In the genomic region with DNA sequence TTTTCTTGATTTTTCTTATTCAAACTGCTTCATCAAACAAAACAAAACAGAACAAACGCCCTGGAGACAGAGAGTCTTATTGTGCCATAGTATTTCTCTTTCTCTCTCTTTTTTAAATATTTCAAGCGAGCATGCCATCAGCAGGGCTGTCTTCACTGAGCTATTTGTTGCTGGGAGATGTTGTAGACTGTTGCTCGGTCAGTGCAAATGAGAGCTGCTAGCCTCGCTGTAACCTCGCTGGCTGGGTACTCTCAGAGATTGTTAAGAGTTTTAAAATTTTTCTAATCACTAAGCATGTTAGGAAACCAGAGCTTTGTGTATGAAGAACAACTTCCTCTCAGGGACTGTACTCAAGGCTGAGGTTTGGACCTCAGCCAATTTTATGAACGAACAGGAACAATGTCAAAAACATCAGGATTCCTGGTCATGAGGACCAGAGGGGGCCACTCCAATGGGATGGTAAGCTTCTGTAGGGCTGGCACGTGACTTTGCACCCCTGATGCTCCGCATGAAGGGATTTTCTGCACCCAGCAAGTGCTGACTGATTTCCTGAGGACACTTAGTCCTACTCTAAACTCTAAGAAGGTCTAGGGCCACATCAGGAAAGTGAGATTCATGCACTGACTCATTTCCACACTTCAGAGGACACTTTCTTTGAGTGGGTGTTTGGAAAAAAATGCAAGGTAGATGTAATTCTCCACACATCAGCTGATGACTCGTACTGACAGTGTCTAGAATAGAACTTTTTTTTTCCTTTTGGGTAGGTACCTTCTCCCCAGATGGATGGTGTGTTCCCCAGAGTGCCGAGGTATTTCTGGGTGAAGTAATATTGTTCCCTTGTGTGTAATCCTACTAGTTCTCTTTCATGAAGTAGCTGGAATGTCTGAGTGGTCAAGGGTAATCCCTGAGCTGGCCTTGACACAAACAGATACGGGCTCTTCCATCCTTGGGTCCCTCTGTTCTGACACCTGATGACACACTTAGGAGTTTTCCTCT, we compare ENCODE assay signal across 8 cellular contexts. TPM values are rescaled to one million over a fixed set of nuclear protein-coding genes. Genes with fewer than 3 reads are reported as not detected.
DNase-seq lines count a peak whose midpoint lies in the region; ATAC-seq and TF ChIP-seq lines count a peak whose summit lies in the region.

No MANE protein-coding gene starts in this region.

- DNase-seq in AG20443 (ENCODE audit: low spot score) (peak; percentile 55), myocyte (ENCODE audit: low read depth) (peak; percentile 63), type B pancreatic cell (ENCODE audit: extremely low spot score, unreplicated experiment) (no peak), SHP77 (lab: John Stamatoyannopoulos, UW) (no peak)
- DNase-seq in T-helper 2 cell treated with Interferon-gamma antibody and Interleukin-4, amounts not matched to agents 5 μg/mL and 100 μg/mL, for 36 hours (ENCODE audit: low spot score) = peak; percentile 72
- DNase-seq in central memory CD8-positive, alpha-beta T cell (ENCODE audit: low spot score in 2 of 2) = no peak

- TF ChIP-seq CTCF in type B pancreatic cell (conservative IDR thresholded peaks at IDR 0.05) = no peak

- ATAC-seq in GM19043 (IDR thresholded peaks at IDR 0.05; ENCODE audit: low read depth, unreplicated experiment) (peak; percentile 81), HG03280 (IDR thresholded peaks at IDR 0.05; ENCODE audit: unreplicated experiment) (peak; percentile 72)
- peak; percentile 65 for ATAC-seq in central memory CD8-positive, alpha-beta T cell (replicated peaks; ENCODE audit: extremely low read depth, poor library complexity, severe bottlenecking)

- H3K4me1 Mint-ChIP-seq in T-helper 2 cell treated with Interferon-gamma antibody and Interleukin-4, amounts not matched to agents 5 μg/mL and 100 μg/mL, for 36 hours (ENCODE audit: low read depth) = peaks cover 22% of the 10 kb centered on the region
- H3K4me1 Mint-ChIP-seq in central memory CD8-positive, alpha-beta T cell = peaks cover 15% of the 10 kb centered on the region
- peaks cover 17% of the 10 kb centered on the region for H3K4me1 Mint-ChIP-seq in type B pancreatic cell (ENCODE audit: unreplicated experiment)

- H3K27me3 Mint-ChIP-seq in T-helper 2 cell treated with Interferon-gamma antibody and Interleukin-4, amounts not matched to agents 5 μg/mL and 100 μg/mL, for 36 hours (ENCODE audit: low read depth) = peaks cover 40% of the 10 kb centered on the region
- H3K27me3 Mint-ChIP-seq in central memory CD8-positive, alpha-beta T cell = peaks cover 10% of the 10 kb centered on the region
- no peaks in the 10 kb centered on the region for H3K27me3 Mint-ChIP-seq in type B pancreatic cell

- H3K36me3 Mint-ChIP-seq in T-helper 2 cell treated with Interferon-gamma antibody and Interleukin-4, amounts not matched to agents 5 μg/mL and 100 μg/mL, for 36 hours (ENCODE audit: low read depth) = no peaks in the 10 kb centered on the region
- peaks cover 1% of the 10 kb centered on the region for H3K36me3 Mint-ChIP-seq in central memory CD8-positive, alpha-beta T cell (ENCODE audit: insufficient read depth)
- H3K36me3 Mint-ChIP-seq in type B pancreatic cell = no peaks in the 10 kb centered on the region

- H3K27ac Mint-ChIP-seq in T-helper 2 cell treated with Interferon-gamma antibody and Interleukin-4, amounts not matched to agents 5 μg/mL and 100 μg/mL, for 36 hours = peak overlapping the region; percentile 51
- peak overlapping the region; percentile 38 for H3K27ac Mint-ChIP-seq in central memory CD8-positive, alpha-beta T cell (ENCODE audit: low read depth)
- peak overlapping the region; percentile 17 for H3K27ac Mint-ChIP-seq in type B pancreatic cell

- peaks cover 4% of the 10 kb centered on the region for H3K9me3 Mint-ChIP-seq in T-helper 2 cell treated with Interferon-gamma antibody and Interleukin-4, amounts not matched to agents 5 μg/mL and 100 μg/mL, for 36 hours
- H3K9me3 Mint-ChIP-seq in central memory CD8-positive, alpha-beta T cell = no peaks in the 10 kb centered on the region
- no peaks in the 10 kb centered on the region for H3K9me3 Mint-ChIP-seq in type B pancreatic cell

- peak overlapping the region; percentile 65 for H3K4me3 Mint-ChIP-seq in T-helper 2 cell treated with Interferon-gamma antibody and Interleukin-4, amounts not matched to agents 5 μg/mL and 100 μg/mL, for 36 hours
- H3K4me3 Mint-ChIP-seq in central memory CD8-positive, alpha-beta T cell = peak overlapping the region; percentile 53
- no peak overlapping the region for H3K4me3 Mint-ChIP-seq in type B pancreatic cell

RNA-seq across cellular contexts. Expression of a gene that starts 59.7 kb away (rescaled TPM):
- 12.9 and 13.9 TPM in 2 replicates for total RNA-seq in myocyte
- polyA plus RNA-seq in myocyte (2012) = 5.9 TPM
- total RNA-seq in type B pancreatic cell (ENCODE audit: low replicate concordance) = 15.8 and 31.7 TPM in 2 replicates

Comparison
In these comparisons a context has a peak if more than half of its experiments do, and no peak if none do; other contexts are left out.
1. DNase-seq: peak in AG20443 (single experiment), T-helper 2 cell treated with Interferon-gamma antibody and Interleukin-4, amounts not matched to agents 5 μg/mL and 100 μg/mL, for 36 hours (single experiment) and myocyte (single experiment); none in central memory CD8-positive, alpha-beta T cell (0 of 2), type B pancreatic cell (single experiment) and SHP77 (0 of 2).
2. Peak in every context shown above with its lines, with median percentiles within 50 percentile points of each other: ATAC-seq and H3K27ac Mint-ChIP-seq.